In genomic region chr22:28988455-28988854, GRCh38 we compare ENCODE assay signal across 26 cellular contexts.
DNase-seq lines count a peak whose midpoint lies in the region; ATAC-seq and TF ChIP-seq lines count a peak whose summit lies in the region.
"Had no signal": no experiment of that assay in that cellular context is flagged by ENCODE, and none has a peak within 500 bp of the region (broad histone marks: within the 10 kb centered on the region; RNA-seq: fewer than 3 reads in every experiment).

No MANE protein-coding gene starts in this region.

- H3F3A ChIP-seq in GM23338 (replicated peaks; ENCODE audit: low read depth), result peaks cover 22% of the 10 kb centered on the region

- peak overlapping the region; percentile 53; the same call in 1 of the 2 replicates for H3K4me2 ChIP-seq in GM23338
- H3K4me2 ChIP-seq: A549, neural progenitor cell had no signal

- no peaks in the 10 kb centered on the region for H3K27me3 ChIP-seq in GM23338 (ENCODE audit: insufficient read depth)
- H3K27me3 ChIP-seq in iPS DF 6.9 (ENCODE audit: control insufficient read depth, insufficient read depth, low read length), result no peaks in the 10 kb centered on the region; the same call in 1 of the 2 replicates
- H3K27me3 ChIP-seq: neural progenitor cell had no signal

- no peak for TF ChIP-seq CTCF in GM23338 (conservative IDR thresholded peaks at IDR 0.05; ENCODE audit: low read depth in 2 of 2)

- H3K9me3 Mint-ChIP-seq in GM23338, result peaks cover 10% of the 10 kb centered on the region; the same call in 2 of the 3 replicates
- H3K9me3 Mint-ChIP-seq: activated naive CD8-positive, alpha-beta T cell treated with anti-CD3 and anti-CD28 coated beads for 36 hours had no signal

- H3K27me3 Mint-ChIP-seq in GM23338 (ENCODE audit: insufficient read depth, low read depth, poor library complexity), result peaks cover 4% of the 10 kb centered on the region

- H3K4me3 Mint-ChIP-seq in GM23338, result no peak overlapping the region; the same call in 2 of the 3 replicates
- H3K4me3 Mint-ChIP-seq: activated CD8-positive, alpha-beta T cell treated with anti-CD3 and anti-CD28 coated beads for 36 hours; activated naive CD8-positive, alpha-beta T cell treated with anti-CD3 and anti-CD28 coated beads for 36 hours; CD8-positive, alpha-beta T cell; IgD-negative memory B cell; neural progenitor cell; stimulated activated naive B cell treated with anti-CD40 and anti-IgM and Interleukin-4, amounts not matched to agents 10 μg/mL and 1 μg/mL and 100 μg/mL, for 72 hours; T-helper 1 cell treated with Interleukin-12 subunit alpha and Interleukin-12 subunit beta and Interleukin-4 antibody, amounts not matched to agents 30 μg/mL and 1 μg/mL, for 36 hours had no signal

- H3K4me1 ChIP-seq in GM23338 (ENCODE audit: insufficient read depth) (peaks cover 60% of the 10 kb centered on the region), iPS DF 6.9 (ENCODE audit: control insufficient read depth, insufficient read depth, low read length) (peaks cover 6% of the 10 kb centered on the region)

- no peaks in the 10 kb centered on the region for H3K9me2 ChIP-seq in GM23338 (ENCODE audit: insufficient read depth)

- no peak for DNase-seq in GM23338 (ENCODE audit: low spot score)
- DNase-seq in iPS DF 6.9 (ENCODE audit: low read depth, low spot score), result no peak
- peak; percentile 57 for DNase-seq in renal cortical epithelial cell (ENCODE audit: low read depth)
- DNase-seq in COLO829 (ENCODE audit: low spot score), result no peak
- DNase-seq in NCI-H1694 treated with DMSO at 0.1 percent for 48 hours (lab: John Stamatoyannopoulos, UW), result no peak
- DNase-seq in NCI-H187 (lab: John Stamatoyannopoulos, UW), result no peak
- DNase-seq: activated naive CD8-positive, alpha-beta T cell treated with anti-CD3 and anti-CD28 coated beads for 36 hours; CD8-positive, alpha-beta T cell; DMS 273 treated with DMSO at 0.1 percent for 48 hours; EL; glutamatergic neuron; NCI-H1092 treated with DMSO at 0.1 percent for 48 hours; NCI-H2081; NCI-H2227 treated with DMSO at 0.1 percent for 48 hours; right cardiac atrium; RPMI8226; stimulated activated CD4-positive, alpha-beta T cell treated with anti-CD3 and anti-CD28 coated beads, Interleukin-4, amount 100 ng/mL, for 4 hours; stimulated activated naive B cell treated with anti-CD40 and anti-IgM and Interleukin-4, amounts not matched to agents 10 μg/mL and 1 μg/mL and 100 μg/mL, for 72 hours had no signal

- peak overlapping the region; percentile 98 for H3K27ac Mint-ChIP-seq in GM23338
- H3K27ac Mint-ChIP-seq: activated naive CD8-positive, alpha-beta T cell treated with anti-CD3 and anti-CD28 coated beads for 36 hours; CD8-positive, alpha-beta T cell; IgD-negative memory B cell; stimulated activated naive B cell treated with anti-CD40 and anti-IgM and Interleukin-4, amounts not matched to agents 10 μg/mL and 1 μg/mL and 100 μg/mL, for 72 hours; T-helper 1 cell treated with Interleukin-12 subunit alpha and Interleukin-12 subunit beta and Interleukin-4 antibody, amounts not matched to agents 30 μg/mL and 1 μg/mL, for 36 hours had no signal

- peaks cover 53% of the 10 kb centered on the region for H3K79me2 ChIP-seq in GM23338 (replicated peaks; ENCODE audit: insufficient read depth)

- H3K27ac ChIP-seq in GM23338 (ENCODE audit: low read depth) (peak overlapping the region; percentile 98), angular gyrus (ENCODE audit: low read depth, low read length) (peak overlapping the region; percentile 37), iPS DF 6.9 (ENCODE audit: low read length) (peak overlapping the region; percentile 35)
- H3K27ac ChIP-seq: A549, epithelial cell of prostate, neural progenitor cell had no signal

- H2AFZ ChIP-seq in GM23338, result no peak overlapping the region
- H2AFZ ChIP-seq: neural progenitor cell had no signal

- no peaks in the 10 kb centered on the region for H3K9me3 ChIP-seq in iPS DF 6.9 (ENCODE audit: control insufficient read depth, insufficient read depth, low read length)

- H4K20me1 ChIP-seq in GM23338 (replicated peaks; ENCODE audit: insufficient read depth), result no peaks in the 10 kb centered on the region

- ATAC-seq in GM23338 (no peak), HG03196 (IDR thresholded peaks at IDR 0.05; ENCODE audit: unreplicated experiment) (no peak)
- ATAC-seq: A549; CD8-positive, alpha-beta T cell; right cardiac atrium; stimulated activated naive B cell treated with anti-CD40 and anti-IgM and Interleukin-4, amounts not matched to agents 10 μg/mL and 1 μg/mL and 100 μg/mL, for 72 hours had no signal

- H3K4me3 ChIP-seq in GM23338 (peak overlapping the region; percentile 26; the same call in 1 of the 2 replicates), iPS DF 6.9 (ENCODE audit: low read length) (no peak overlapping the region)
- H3K4me3 ChIP-seq: A549, neural progenitor cell had no signal

- peaks cover 70% of the 10 kb centered on the region for H3K36me3 Mint-ChIP-seq in GM23338 (ENCODE audit: low read depth)
- H3K36me3 Mint-ChIP-seq: CD8-positive, alpha-beta T cell had no signal

- no CpG with 5 or more reads among the region's 4 CpGs for WGBS in iPS DF 6.9 (ENCODE audit: insufficient coverage, insufficient read length)

- H3K4me1 Mint-ChIP-seq in GM23338, result peaks cover 72% of the 10 kb centered on the region
- H3K4me1 Mint-ChIP-seq: IgD-negative memory B cell; stimulated activated naive B cell treated with anti-CD40 and anti-IgM and Interleukin-4, amounts not matched to agents 10 μg/mL and 1 μg/mL and 100 μg/mL, for 72 hours had no signal

- H3K36me3 ChIP-seq in GM23338 (ENCODE audit: insufficient read depth) (no peaks in the 10 kb centered on the region; the same call in 1 of the 2 replicates), iPS DF 6.9 (ENCODE audit: control insufficient read depth, insufficient read depth, low read length) (no peaks in the 10 kb centered on the region)
- H3K36me3 ChIP-seq: neural progenitor cell had no signal

TF ChIP-seq in GM23338, 12 proteins besides CTCF, POLR2A, EP300 and RAD21 (continues in another document):
- TF ChIP-seq EZH2 (IDR thresholded peaks at IDR 0.05; ENCODE audit: low read depth, unreplicated experiment) (no peak), ZNF331 (CRISPR knock-in tag; IDR thresholded peaks at IDR 0.05; ENCODE audit: low read depth) (no peak), JUNB (IDR thresholded peaks at IDR 0.05; ENCODE audit: unreplicated experiment) (no peak), CREB1 (CRISPR knock-in tag; IDR thresholded peaks at IDR 0.05; ENCODE audit: low read depth) (no peak), NANOG (IDR thresholded peaks at IDR 0.05; ENCODE audit: borderline replicate concordance) (no peak), EZH2phosphoT487 (IDR thresholded peaks at IDR 0.05; ENCODE audit: unreplicated experiment) (no peak), ETS1 (IDR thresholded peaks at IDR 0.05) (no peak), ZNF114 (CRISPR knock-in tag; IDR thresholded peaks at IDR 0.05) (no peak), REST (IDR thresholded peaks at IDR 0.05; ENCODE audit: unreplicated experiment) (no peak)

Comparison
In these comparisons a context has a peak if more than half of its experiments do, and no peak if none do; other contexts are left out.
1. H3K27ac ChIP-seq: peak in every context shown above with its lines; median percentile 98 in GM23338; 37 in angular gyrus; 35 in iPS DF 6.9.